1 cellular context compared by ENCODE assay signal in the genomic region with DNA sequence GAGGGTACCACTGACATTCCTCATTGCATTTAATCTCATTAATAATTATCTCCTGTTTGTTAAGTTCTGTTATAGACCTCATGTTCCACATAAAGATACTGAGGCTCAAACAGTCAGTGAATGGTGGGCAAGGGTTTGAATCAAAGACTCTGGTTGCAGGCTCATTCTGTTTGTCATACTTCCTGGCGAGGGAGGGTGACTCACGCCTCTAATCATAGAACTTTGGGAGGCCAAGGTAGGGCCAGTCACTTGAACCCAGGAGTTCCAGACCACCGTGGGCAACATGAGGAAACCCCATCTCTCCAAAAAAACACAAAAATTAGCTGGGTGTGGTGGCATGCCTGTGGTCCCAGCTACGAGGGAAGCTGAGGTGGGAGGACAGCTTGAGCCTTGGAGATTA.
TF ChIP-seq lines count a peak whose summit lies in the region.

No MANE protein-coding gene starts in this region.

TF ChIP-seq in K562, 482 proteins besides CTCF, POLR2A, EP300 and RAD21:
- TF ChIP-seq, protein P1, sequence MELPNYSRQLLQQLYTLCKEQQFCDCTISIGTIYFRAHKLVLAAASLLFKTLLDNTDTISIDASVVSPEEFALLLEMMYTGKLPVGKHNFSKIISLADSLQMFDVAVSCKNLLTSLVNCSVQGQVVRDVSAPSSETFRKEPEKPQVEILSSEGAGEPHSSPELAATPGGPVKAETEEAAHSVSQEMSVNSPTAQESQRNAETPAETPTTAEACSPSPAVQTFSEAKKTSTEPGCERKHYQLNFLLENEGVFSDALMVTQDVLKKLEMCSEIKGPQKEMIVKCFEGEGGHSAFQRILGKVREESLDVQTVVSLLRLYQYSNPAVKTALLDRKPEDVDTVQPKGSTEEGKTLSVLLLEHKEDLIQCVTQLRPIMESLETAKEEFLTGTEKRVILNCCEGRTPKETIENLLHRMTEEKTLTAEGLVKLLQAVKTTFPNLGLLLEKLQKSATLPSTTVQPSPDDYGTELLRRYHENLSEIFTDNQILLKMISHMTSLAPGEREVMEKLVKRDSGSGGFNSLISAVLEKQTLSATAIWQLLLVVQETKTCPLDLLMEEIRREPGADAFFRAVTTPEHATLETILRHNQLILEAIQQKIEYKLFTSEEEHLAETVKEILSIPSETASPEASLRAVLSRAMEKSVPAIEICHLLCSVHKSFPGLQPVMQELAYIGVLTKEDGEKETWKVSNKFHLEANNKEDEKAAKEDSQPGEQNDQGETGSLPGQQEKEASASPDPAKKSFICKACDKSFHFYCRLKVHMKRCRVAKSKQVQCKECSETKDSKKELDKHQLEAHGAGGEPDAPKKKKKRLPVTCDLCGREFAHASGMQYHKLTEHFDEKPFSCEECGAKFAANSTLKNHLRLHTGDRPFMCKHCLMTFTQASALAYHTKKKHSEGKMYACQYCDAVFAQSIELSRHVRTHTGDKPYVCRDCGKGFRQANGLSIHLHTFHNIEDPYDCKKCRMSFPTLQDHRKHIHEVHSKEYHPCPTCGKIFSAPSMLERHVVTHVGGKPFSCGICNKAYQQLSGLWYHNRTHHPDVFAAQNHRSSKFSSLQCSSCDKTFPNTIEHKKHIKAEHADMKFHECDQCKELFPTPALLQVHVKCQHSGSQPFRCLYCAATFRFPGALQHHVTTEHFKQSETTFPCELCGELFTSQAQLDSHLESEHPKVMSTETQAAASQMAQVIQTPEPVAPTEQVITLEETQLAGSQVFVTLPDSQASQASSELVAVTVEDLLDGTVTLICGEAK (IDR thresholded peaks at IDR 0.05): no peak
- TF ChIP-seq, protein P1 (CRISPR knock-in tag; IDR thresholded peaks at IDR 0.05): peak; percentile 22; the same call in 1 of the 2 replicates
- no peak for TF ChIP-seq MEF2D (tag; conservative IDR thresholded peaks at IDR 0.05; ENCODE audit: low read depth)
TF ChIP-seq in K562: peak in this region for 1.
